In the genomic region with DNA sequence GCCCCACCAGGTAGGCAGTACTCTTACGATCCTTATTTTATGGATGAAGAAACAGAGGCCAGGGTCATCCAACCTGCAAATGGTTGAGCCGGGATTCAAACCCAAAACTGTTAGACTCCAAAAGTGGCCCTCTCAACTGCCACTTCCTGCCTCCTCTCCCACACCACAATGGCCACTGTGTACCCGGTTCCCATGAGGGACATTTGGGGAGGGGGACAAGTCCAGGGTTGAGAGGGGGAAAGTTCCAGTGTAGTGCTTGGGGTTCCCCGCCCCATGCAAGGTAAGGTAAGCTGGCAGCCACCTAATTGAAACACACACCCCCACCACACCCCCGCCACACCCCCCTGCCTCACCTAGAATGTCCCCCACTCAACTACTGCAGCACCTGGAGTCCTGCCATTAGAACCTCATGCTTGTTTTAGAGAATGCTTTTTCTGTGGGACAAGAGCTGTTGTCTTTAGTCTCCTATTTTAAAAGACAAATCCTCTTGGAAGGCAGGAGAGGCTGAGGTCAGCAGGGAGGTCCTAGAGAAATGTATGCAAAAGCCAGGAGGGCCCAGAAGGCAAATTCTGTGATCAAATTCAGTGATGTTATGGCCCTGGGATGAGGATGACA, we compare ENCODE assay signal across 18 cellular contexts.
DNase-seq lines count a peak whose midpoint lies in the region; ATAC-seq and TF ChIP-seq lines count a peak whose summit lies in the region.
"Had no signal": no experiment of that assay in that cellular context is flagged by ENCODE, and none has a peak within 500 bp of the region (broad histone marks: within the 10 kb centered on the region; RNA-seq: fewer than 3 reads in every experiment).

No MANE protein-coding gene starts in this region.

- H3K4me3 Mint-ChIP-seq in osteocyte (ENCODE audit: unreplicated experiment) (no peak overlapping the region), type B pancreatic cell (peak overlapping the region; percentile 25)
- H3K4me3 Mint-ChIP-seq: activated CD4-positive, alpha-beta T cell treated with anti-CD3 and anti-CD28 coated beads, Interleukin-2, amount 10 ng/mL, durations not matched to agents 7 days and 5 days; activated naive CD4-positive, alpha-beta T cell treated with anti-CD3 and anti-CD28 coated beads, Interleukin-2, amount 50 U/mL, for 24 hours; effector memory CD8-positive, alpha-beta T cell had no signal

- H3K9me3 ChIP-seq in SK-N-SH: no peaks in the 10 kb centered on the region
- no peaks in the 10 kb centered on the region for H3K9me3 ChIP-seq in esophagus squamous epithelium
- H3K9me3 ChIP-seq: left lung, SJSA1 had no signal

- H3K4me1 ChIP-seq in SK-N-SH (ENCODE audit: control insufficient read depth in 1 of 2, insufficient read depth in 2 of 2, low read depth in 1 of 2, low read length in 1 of 2) (peaks cover 55 to 70% of the 10 kb centered on the region in 2 experiments), esophagus squamous epithelium (peaks cover 38 to 68% (median 48%) of the 10 kb centered on the region in 3 donors)

- POLR2A ChIA-PET in SK-N-SH (lab: Yijun Ruan, JAX): interaction anchor here (3.3 kb wide), 1 partner anchor 140 kb away, joined by 13 read pairs; no protein-coding TSS in a partner anchor

- no peak overlapping the region for H3K9ac ChIP-seq in SK-N-SH

- H3F3A ChIP-seq in SK-N-SH (replicated peaks; ENCODE audit: insufficient read depth): peaks cover 41% of the 10 kb centered on the region

- intact Hi-C loops in esophagus squamous epithelium (cut with DNase I): no loop called here

- no peaks in the 10 kb centered on the region for H3K9me2 ChIP-seq in SK-N-SH

- no peaks in the 10 kb centered on the region for H4K20me1 ChIP-seq in SK-N-SH (ENCODE audit: insufficient read depth)

- H3K27me3 Mint-ChIP-seq in osteocyte (ENCODE audit: unreplicated experiment) (no peaks in the 10 kb centered on the region), type B pancreatic cell (no peaks in the 10 kb centered on the region)
- H3K27me3 Mint-ChIP-seq: activated CD4-positive, alpha-beta T cell treated with anti-CD3 and anti-CD28 coated beads, Interleukin-2, amount 10 ng/mL, durations not matched to agents 7 days and 5 days; activated naive CD4-positive, alpha-beta T cell treated with anti-CD3 and anti-CD28 coated beads, Interleukin-2, amount 50 U/mL, for 24 hours; effector memory CD8-positive, alpha-beta T cell had no signal

- no peak for DNase-seq in SK-N-SH
- DNase-seq in esophagus squamous epithelium (lab: John Stamatoyannopoulos, UW): no peak
- no peak for DNase-seq in osteocyte (ENCODE audit: extremely low spot score, unreplicated experiment)
- DNase-seq in type B pancreatic cell (ENCODE audit: extremely low spot score, unreplicated experiment): no peak
- DNase-seq in omental fat pad (ENCODE audit: low spot score): no peak
- no peak for DNase-seq in medulla oblongata (ENCODE audit: extremely low spot score)
- DNase-seq in NCI-H1694 treated with DMSO at 0.1 percent for 48 hours (lab: John Stamatoyannopoulos, UW): no peak
- DNase-seq: activated CD4-positive, alpha-beta T cell treated with anti-CD3 and anti-CD28 coated beads, Interleukin-2, amount 10 ng/mL, durations not matched to agents 7 days and 5 days; effector memory CD8-positive, alpha-beta T cell; NCI-H1694; NCI-H446 treated with DMSO at 0.1 percent for 48 hours; retina; T1000 had no signal

- H3K36me3 ChIP-seq in SK-N-SH (replicated peaks in 1 of 2; ENCODE audit: control insufficient read depth in 1 of 2, insufficient read depth in 2 of 2, low read length in 1 of 2): no peaks in the 10 kb centered on the region
- H3K36me3 ChIP-seq in esophagus squamous epithelium: no peaks in the 10 kb centered on the region
- H3K36me3 ChIP-seq: left lung, SJSA1 had no signal

- TF ChIP-seq EP300 in SK-N-SH (IDR thresholded peaks at IDR 0.05; ENCODE audit: borderline replicate concordance in 1 of 2, low read depth in 1 of 2, low read length in 1 of 2): no peak

- H3K4me3 ChIP-seq in SK-N-SH (ENCODE audit: low read depth in 2 of 2, low read length in 1 of 2) (no peak overlapping the region), esophagus squamous epithelium (no peak overlapping the region)
- H3K4me3 ChIP-seq: left lung, SJSA1 had no signal

- TF ChIP-seq RAD21 in SK-N-SH (IDR thresholded peaks at IDR 0.05; ENCODE audit: low read length): no peak

- TF ChIP-seq POLR2A in esophagus squamous epithelium (IDR thresholded peaks at IDR 0.05): no peak

- H3K27ac ChIP-seq in SK-N-SH (ENCODE audit: low read depth in 2 of 2, low read length in 1 of 2) (peak overlapping the region; percentile 89 to 98), esophagus squamous epithelium (peak overlapping the region in 3 of 4 donors; percentile 91 to 95 (median 92))
- H3K27ac ChIP-seq: 22Rv1, SJSA1 had no signal

- H3K4me1 Mint-ChIP-seq in osteocyte (ENCODE audit: unreplicated experiment): peaks cover 68% of the 10 kb centered on the region
- H3K4me1 Mint-ChIP-seq in type B pancreatic cell (ENCODE audit: unreplicated experiment): peaks cover 52% of the 10 kb centered on the region

- H3K79me2 ChIP-seq in SK-N-SH (ENCODE audit: insufficient read depth): 0 out of 2 replicates have a peak, but pooled peaks cover 7% of the 10 kb centered on the region

- peak overlapping the region; percentile 99 for H3K27ac Mint-ChIP-seq in osteocyte (ENCODE audit: unreplicated experiment)
- H3K27ac Mint-ChIP-seq in type B pancreatic cell: peak overlapping the region; percentile 60
- H3K27ac Mint-ChIP-seq: activated naive CD4-positive, alpha-beta T cell treated with anti-CD3 and anti-CD28 coated beads, Interleukin-2, amount 50 U/mL, for 24 hours; effector memory CD8-positive, alpha-beta T cell had no signal

- H3K9me3 Mint-ChIP-seq in osteocyte (ENCODE audit: unreplicated experiment): no peaks in the 10 kb centered on the region
- H3K9me3 Mint-ChIP-seq in type B pancreatic cell: no peaks in the 10 kb centered on the region
- H3K9me3 Mint-ChIP-seq: activated CD4-positive, alpha-beta T cell treated with anti-CD3 and anti-CD28 coated beads, Interleukin-2, amount 10 ng/mL, durations not matched to agents 7 days and 5 days; activated naive CD4-positive, alpha-beta T cell treated with anti-CD3 and anti-CD28 coated beads, Interleukin-2, amount 50 U/mL, for 24 hours; effector memory CD8-positive, alpha-beta T cell had no signal

- no peak for TF ChIP-seq CTCF in SK-N-SH (IDR thresholded peaks at IDR 0.05)
- no peak for TF ChIP-seq CTCF in esophagus squamous epithelium (IDR thresholded peaks at IDR 0.05)
- no peak for TF ChIP-seq CTCF in osteocyte (IDR thresholded peaks at IDR 0.05)
- TF ChIP-seq CTCF in type B pancreatic cell (conservative IDR thresholded peaks at IDR 0.05): no peak
- TF ChIP-seq CTCF in omental fat pad (IDR thresholded peaks at IDR 0.05): no peak

- no peak overlapping the region for H3K4me2 ChIP-seq in SK-N-SH

- CTCF ChIA-PET in SK-N-SH (lab: Yijun Ruan, JAX): interaction anchor here (0.7 to 4.3 kb wide), 9 partner anchors 11 to 252 kb away, joined by 3 to 21 read pairs (median 8); a partner anchor contains a TSS

- 100% methylated on average over 4 of the region's 5 CpGs for WGBS in SK-N-SH (ENCODE audit: low lambda C conversion rate)
- WGBS in esophagus squamous epithelium, 2 donors: 93 to 100% methylated on average over 2 to 3 of the region's 5 CpGs

- no peaks in the 10 kb centered on the region for H3K36me3 Mint-ChIP-seq in osteocyte (ENCODE audit: unreplicated experiment)
- no peaks in the 10 kb centered on the region for H3K36me3 Mint-ChIP-seq in type B pancreatic cell
- H3K36me3 Mint-ChIP-seq: activated naive CD4-positive, alpha-beta T cell treated with anti-CD3 and anti-CD28 coated beads, Interleukin-2, amount 50 U/mL, for 24 hours had no signal

- H2AFZ ChIP-seq in SK-N-SH (ENCODE audit: low read depth): no peak overlapping the region

- no peak for ATAC-seq in SK-N-SH treated with all-trans-retinoic acid at 6 μM for 48 hours
- no peak for ATAC-seq in omental fat pad (ENCODE audit: low FRiP score)
- ATAC-seq: effector memory CD8-positive, alpha-beta T cell; left lung had no signal

- H3K27me3 ChIP-seq in SK-N-SH (ENCODE audit: insufficient read depth) (no peaks in the 10 kb centered on the region), esophagus squamous epithelium (no peaks in the 10 kb centered on the region)
- H3K27me3 ChIP-seq: left lung, SJSA1 had no signal

TF ChIP-seq in SK-N-SH, 30 proteins besides CTCF, POLR2A, EP300 and RAD21 (continues in another document):
- TF ChIP-seq POLR2AphosphoS5 (IDR thresholded peaks at IDR 0.05; ENCODE audit: low read depth, low read length): no peak
- TF ChIP-seq FOSL2 (IDR thresholded peaks at IDR 0.05; ENCODE audit: borderline replicate concordance, low read depth): no peak
- TF ChIP-seq CHD2 (IDR thresholded peaks at IDR 0.05; ENCODE audit: low read length, partially characterized antibody): no peak
- TF ChIP-seq TEAD4 (IDR thresholded peaks at IDR 0.05; ENCODE audit: borderline replicate concordance, insufficient read depth): no peak
- TF ChIP-seq ELF1 (IDR thresholded peaks at IDR 0.05): no peak
- TF ChIP-seq, protein P1, sequence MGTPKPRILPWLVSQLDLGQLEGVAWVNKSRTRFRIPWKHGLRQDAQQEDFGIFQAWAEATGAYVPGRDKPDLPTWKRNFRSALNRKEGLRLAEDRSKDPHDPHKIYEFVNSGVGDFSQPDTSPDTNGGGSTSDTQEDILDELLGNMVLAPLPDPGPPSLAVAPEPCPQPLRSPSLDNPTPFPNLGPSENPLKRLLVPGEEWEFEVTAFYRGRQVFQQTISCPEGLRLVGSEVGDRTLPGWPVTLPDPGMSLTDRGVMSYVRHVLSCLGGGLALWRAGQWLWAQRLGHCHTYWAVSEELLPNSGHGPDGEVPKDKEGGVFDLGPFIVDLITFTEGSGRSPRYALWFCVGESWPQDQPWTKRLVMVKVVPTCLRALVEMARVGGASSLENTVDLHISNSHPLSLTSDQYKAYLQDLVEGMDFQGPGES (IDR thresholded peaks at IDR 0.05; ENCODE audit: low read depth, low read length): no peak

TF ChIP-seq in SK-N-SH treated with all-trans-retinoic acid at 6 μM for 48 hours, 23 proteins besides CTCF, POLR2A, EP300 and RAD21:
- TF ChIP-seq RARB (CRISPR knock-in tag; IDR thresholded peaks at IDR 0.05) (no peak), SNAI2 (CRISPR knock-in tag; IDR thresholded peaks at IDR 0.05) (no peak), ARNTL (CRISPR knock-in tag; IDR thresholded peaks at IDR 0.05; ENCODE audit: borderline replicate concordance, low read depth) (no peak), ZC3H10 (CRISPR knock-in tag; IDR thresholded peaks at IDR 0.05) (no peak)
